ENCODE assay signal across 16 cellular contexts in the genomic region with DNA sequence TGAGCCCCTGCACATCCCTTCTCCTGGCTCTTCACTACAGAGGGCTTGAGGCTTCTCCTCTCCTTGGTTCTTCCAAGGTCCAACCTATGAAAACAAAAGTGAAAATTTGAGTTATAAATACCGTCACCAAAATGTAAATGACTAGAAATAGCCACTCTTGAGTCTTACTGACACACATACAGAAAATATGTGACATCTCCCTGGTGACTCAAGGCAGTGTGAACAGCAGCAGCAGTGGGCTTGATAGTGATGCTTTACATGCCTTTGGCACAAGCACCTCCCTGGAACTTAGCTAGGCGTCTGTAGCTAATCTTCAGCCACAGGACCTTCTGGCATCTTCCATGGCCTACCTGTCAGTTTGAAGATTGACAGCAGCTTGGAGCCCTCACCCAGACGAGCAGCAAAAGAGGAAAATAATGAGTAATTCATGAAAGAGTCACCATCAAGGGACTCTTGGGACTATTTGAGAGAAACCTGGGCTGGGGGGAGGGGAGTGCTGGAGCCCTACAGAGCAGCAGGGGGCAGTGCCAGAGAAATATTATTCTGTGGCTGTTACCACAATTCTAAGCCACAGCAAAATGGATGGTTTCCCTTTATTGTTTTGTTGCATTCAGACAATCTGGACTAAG.
A peak's percentile ranks its signal among the peaks of the same experiment; 100 is the strongest.
DNase-seq lines count a peak whose midpoint lies in the region; ATAC-seq and TF ChIP-seq lines count a peak whose summit lies in the region.
"Had no signal": no experiment of that assay in that cellular context is flagged by ENCODE, and none has a peak within 500 bp of the region (broad histone marks: within the 10 kb centered on the region; RNA-seq: fewer than 3 reads in every experiment).

No MANE protein-coding gene starts in this region.

- no peak overlapping the region for H3K4me3 ChIP-seq in tibial nerve
- H3K4me3 ChIP-seq: pancreas, thyroid gland had no signal

- TF ChIP-seq CTCF in GM13977 (IDR thresholded peaks at IDR 0.05; ENCODE audit: extremely low read depth, insufficient read depth, missing control alignments) (peak; percentile 1), osteocyte (IDR thresholded peaks at IDR 0.05) (no peak), tibial nerve (IDR thresholded peaks at IDR 0.05) (no peak)
- TF ChIP-seq CTCF in activated CD8-positive, alpha-beta T cell treated with anti-CD3 and anti-CD28 coated beads for 36 hours (IDR thresholded peaks at IDR 0.05), result no peak

- H3K4me3 Mint-ChIP-seq in activated CD8-positive, alpha-beta T cell treated with anti-CD3 and anti-CD28 coated beads for 36 hours, result no peak overlapping the region
- H3K4me3 Mint-ChIP-seq in osteocyte (ENCODE audit: unreplicated experiment), result no peak overlapping the region
- H3K4me3 Mint-ChIP-seq: activated T-cell treated with anti-CD3 and anti-CD28 coated beads, Interleukin-2, amount 50 U/mL, for 24 hours; B cell had no signal

- DNase-seq in GM13977 (ENCODE audit: low spot score) (no peak), osteocyte (ENCODE audit: extremely low spot score, unreplicated experiment) (peak; percentile 62), tibial nerve (ENCODE audit: low spot score in 2 of 2) (no peak), NCI-H1694 (lab: John Stamatoyannopoulos, UW) (no peak)
- peak; percentile 39 for DNase-seq in activated CD8-positive, alpha-beta T cell treated with anti-CD3 and anti-CD28 coated beads for 36 hours
- DNase-seq: activated T-cell treated with anti-CD3 and anti-CD28 coated beads, Interleukin-2, amount 50 U/mL, for 24 hours; GOT3; MM.1S; NCI-H1930; pancreas; stimulated activated CD4-positive, alpha-beta T cell treated with anti-CD3 and anti-CD28 coated beads, Interleukin-4, amount 100 ng/mL, for 4 hours; thyroid gland had no signal

- H3K27ac ChIP-seq in tibial nerve, result no peak overlapping the region
- H3K27ac ChIP-seq: pancreas, thyroid gland had no signal

- TF ChIP-seq EP300 in tibial nerve (IDR thresholded peaks at IDR 0.05), result no peak

- no peaks in the 10 kb centered on the region for H3K9me3 Mint-ChIP-seq in activated CD8-positive, alpha-beta T cell treated with anti-CD3 and anti-CD28 coated beads for 36 hours
- peaks cover 12% of the 10 kb centered on the region for H3K9me3 Mint-ChIP-seq in osteocyte (ENCODE audit: unreplicated experiment)
- H3K9me3 Mint-ChIP-seq: activated T-cell treated with anti-CD3 and anti-CD28 coated beads, Interleukin-2, amount 50 U/mL, for 24 hours had no signal

- CTCF ChIA-PET in activated CD8-positive, alpha-beta T cell treated with anti-CD3 and anti-CD28 coated beads for 36 hours (lab: Charles Lee), result interaction anchor here (1.2 to 6.6 kb wide), 3 partner anchors 112 to 223 kb away, joined by 3 to 43 read pairs (median 3); no protein-coding TSS in a partner anchor

- H3K4me1 ChIP-seq in tibial nerve, result no peaks in the 10 kb centered on the region
- H3K4me1 ChIP-seq: pancreas, thyroid gland had no signal

- peaks cover 13% of the 10 kb centered on the region for H3K4me1 Mint-ChIP-seq in activated CD8-positive, alpha-beta T cell treated with anti-CD3 and anti-CD28 coated beads for 36 hours (ENCODE audit: low read depth)
- H3K4me1 Mint-ChIP-seq in osteocyte (ENCODE audit: unreplicated experiment), result no peaks in the 10 kb centered on the region
- H3K4me1 Mint-ChIP-seq: B cell had no signal

- peaks cover 4% of the 10 kb centered on the region for H3K27me3 Mint-ChIP-seq in activated CD8-positive, alpha-beta T cell treated with anti-CD3 and anti-CD28 coated beads for 36 hours
- no peaks in the 10 kb centered on the region for H3K27me3 Mint-ChIP-seq in osteocyte (ENCODE audit: unreplicated experiment)

- no peak overlapping the region for H3K27ac Mint-ChIP-seq in activated CD8-positive, alpha-beta T cell treated with anti-CD3 and anti-CD28 coated beads for 36 hours
- H3K27ac Mint-ChIP-seq in osteocyte (ENCODE audit: unreplicated experiment), result no peak overlapping the region
- H3K27ac Mint-ChIP-seq: activated T-cell treated with anti-CD3 and anti-CD28 coated beads, Interleukin-2, amount 50 U/mL, for 24 hours; B cell had no signal

- TF ChIP-seq POLR2A in tibial nerve (IDR thresholded peaks at IDR 0.05), result no peak

- intact Hi-C loops in activated CD8-positive, alpha-beta T cell treated with anti-CD3 and anti-CD28 coated beads for 36 hours (cut with micrococcal nuclease), result loop anchor here (5.0 kb wide), 1 partner anchor 158 kb away; a partner anchor contains a TSS

- 58% methylated on average over 3 of the region's 3 CpGs for WGBS in tibial nerve, 2 donors

- no peaks in the 10 kb centered on the region for H3K27me3 ChIP-seq in tibial nerve
- H3K27me3 ChIP-seq: pancreas, thyroid gland had no signal

- peak; percentile 50 for ATAC-seq in HG02798 (IDR thresholded peaks at IDR 0.05; ENCODE audit: poor library complexity, unreplicated experiment)
- ATAC-seq in activated CD8-positive, alpha-beta T cell treated with anti-CD3 and anti-CD28 coated beads for 36 hours, result peak; percentile 37
- no peak for ATAC-seq in HG02588 (IDR thresholded peaks at IDR 0.05; ENCODE audit: unreplicated experiment)
- ATAC-seq: left lobe of liver, pancreas had no signal

- H3K9me3 ChIP-seq in tibial nerve, result peaks cover 0 to 11% (median 0%) of the 10 kb centered on the region in 4 donors
- H3K9me3 ChIP-seq: pancreas, thyroid gland had no signal

- POLR2A ChIA-PET in activated CD8-positive, alpha-beta T cell treated with anti-CD3 and anti-CD28 coated beads for 36 hours (lab: Charles Lee), result no interaction called here

- H3K36me3 Mint-ChIP-seq in activated CD8-positive, alpha-beta T cell treated with anti-CD3 and anti-CD28 coated beads for 36 hours (ENCODE audit: low read depth), result no peaks in the 10 kb centered on the region
- no peaks in the 10 kb centered on the region for H3K36me3 Mint-ChIP-seq in osteocyte (ENCODE audit: unreplicated experiment)

- no peaks in the 10 kb centered on the region for H3K36me3 ChIP-seq in tibial nerve
- H3K36me3 ChIP-seq: pancreas, thyroid gland had no signal

- in situ Hi-C loops in GM13977 (cut with MboI; ENCODE audit: low pct_unique_long_range_greater_than_20kb, low sequenced_read_pairs, unreplicated experiment), result loop anchor here (10.0 kb wide), 1 partner anchor 140 kb away; no protein-coding TSS in a partner anchor

Comparison
In these comparisons a context has a peak if more than half of its experiments do, and no peak if none do; other contexts are left out.
1. DNase-seq: peak in activated CD8-positive, alpha-beta T cell treated with anti-CD3 and anti-CD28 coated beads for 36 hours (single experiment) and osteocyte (single experiment); none in GM13977 (single experiment), tibial nerve (0 of 2) and NCI-H1694 (single experiment).